Comparison of ENCODE assay signal across 10 cellular contexts in genomic region chr22:36052505-36052941, GRCh38. TPM values are rescaled to one million over a fixed set of nuclear protein-coding genes. Genes with fewer than 3 reads are reported as not detected.
DNase-seq lines count a peak whose midpoint lies in the region; ATAC-seq, FAIRE-seq and TF ChIP-seq lines count a peak whose summit lies in the region.
"Had no signal": no experiment of that assay in that cellular context is flagged by ENCODE, and none has a peak within 500 bp of the region (broad histone marks: within the 10 kb centered on the region; RNA-seq: fewer than 3 reads in every experiment).

No MANE protein-coding gene starts in this region.

- peak; percentile 38 for DNase-seq in activated naive CD4-positive, alpha-beta T cell treated with anti-CD3 and anti-CD28 coated beads for 36 hours
- no peak for DNase-seq in activated naive CD4-positive, alpha-beta T cell treated with anti-CD3 and anti-CD28 coated beads, Interleukin-2, amount 10 ng/mL, durations not matched to agents 7 days and 5 days
- peak; percentile 55 for DNase-seq in RKO (ENCODE audit: low spot score)
- DNase-seq in fibroblast of peridontal ligament (ENCODE audit: extremely low read depth), result peak; percentile 32
- DNase-seq in stomach, result peak; percentile 33
- DNase-seq in D721Med (ENCODE audit: insufficient read length, low spot score), result no peak
- DNase-seq: NCI-H1048 had no signal

- CTCF ChIA-PET in activated naive CD4-positive, alpha-beta T cell treated with anti-CD3 and anti-CD28 coated beads for 36 hours (lab: Charles Lee), result interaction anchor here (0.5 to 1.8 kb wide), 3 partner anchors 13 to 486 kb away, joined by 3 to 16 read pairs (median 3); no protein-coding TSS in a partner anchor
- CTCF ChIA-PET in activated naive CD4-positive, alpha-beta T cell treated with anti-CD3 and anti-CD28 coated beads, Interleukin-2, amount 10 ng/mL, durations not matched to agents 7 days and 5 days (lab: Charles Lee), result interaction anchor here (1.2 to 2.0 kb wide), 2 partner anchors 13 to 16 kb away, joined by 4 to 12 read pairs; no protein-coding TSS in a partner anchor

- H3K4me1 Mint-ChIP-seq in activated naive CD4-positive, alpha-beta T cell treated with anti-CD3 and anti-CD28 coated beads for 36 hours (ENCODE audit: low read depth), result peaks cover 5% of the 10 kb centered on the region
- peaks cover 5% of the 10 kb centered on the region for H3K4me1 Mint-ChIP-seq in activated naive CD4-positive, alpha-beta T cell treated with anti-CD3 and anti-CD28 coated beads, Interleukin-2, amount 10 ng/mL, durations not matched to agents 7 days and 5 days

- ATAC-seq in GM21381 (IDR thresholded peaks at IDR 0.05; ENCODE audit: unreplicated experiment) (no peak), HG03439 (IDR thresholded peaks at IDR 0.05; ENCODE audit: unreplicated experiment) (no peak)

- TF ChIP-seq CTCF in stomach (IDR thresholded peaks at IDR 0.05), result no peak
- no peak for TF ChIP-seq CTCF in D721Med (IDR thresholded peaks at IDR 0.05; ENCODE audit: insufficient read depth, missing control alignments)

- H3K4me1 ChIP-seq in stomach, result peaks cover 0 to 9% (median 0%) of the 10 kb centered on the region in 4 donors

- H3K27ac ChIP-seq in stomach, result peak overlapping the region in 3 of 5 donors; percentile 9 to 44 (median 36)

- no peak for TF ChIP-seq EP300 in stomach (IDR thresholded peaks at IDR 0.05)

- H3K27me3 ChIP-seq in stomach, result no peaks in the 10 kb centered on the region

- intact Hi-C loops in activated naive CD4-positive, alpha-beta T cell treated with anti-CD3 and anti-CD28 coated beads for 36 hours (cut with micrococcal nuclease), result no loop called here
- intact Hi-C loops in stomach (cut with DNase I; ENCODE audit: low total_unique reads), result no loop called here

- no peaks in the 10 kb centered on the region for H3K9me3 Mint-ChIP-seq in activated naive CD4-positive, alpha-beta T cell treated with anti-CD3 and anti-CD28 coated beads for 36 hours
- H3K9me3 Mint-ChIP-seq in activated naive CD4-positive, alpha-beta T cell treated with anti-CD3 and anti-CD28 coated beads, Interleukin-2, amount 10 ng/mL, durations not matched to agents 7 days and 5 days, result no peaks in the 10 kb centered on the region
- H3K9me3 Mint-ChIP-seq: dendritic cell treated with granulocyte-macrophage colony-stimulating factor and Interleukin-4, amounts not matched to agents 40 ng/mL and 50 ng/mL, for 4 days had no signal

- H3K9me3 ChIP-seq in stomach, result no peaks in the 10 kb centered on the region

- peaks cover 4% of the 10 kb centered on the region for H3K27me3 Mint-ChIP-seq in activated naive CD4-positive, alpha-beta T cell treated with anti-CD3 and anti-CD28 coated beads for 36 hours (ENCODE audit: low read depth)
- H3K27me3 Mint-ChIP-seq in activated naive CD4-positive, alpha-beta T cell treated with anti-CD3 and anti-CD28 coated beads, Interleukin-2, amount 10 ng/mL, durations not matched to agents 7 days and 5 days, result peaks cover 31% of the 10 kb centered on the region

- H3K4me3 ChIP-seq in stomach, result no peak overlapping the region

- no peak for TF ChIP-seq POLR2A in stomach (IDR thresholded peaks at IDR 0.05)

- H3K27ac Mint-ChIP-seq in activated naive CD4-positive, alpha-beta T cell treated with anti-CD3 and anti-CD28 coated beads for 36 hours, result no peak overlapping the region
- H3K27ac Mint-ChIP-seq in activated naive CD4-positive, alpha-beta T cell treated with anti-CD3 and anti-CD28 coated beads, Interleukin-2, amount 10 ng/mL, durations not matched to agents 7 days and 5 days, result no peak overlapping the region
- H3K27ac Mint-ChIP-seq: dendritic cell treated with granulocyte-macrophage colony-stimulating factor and Interleukin-4, amounts not matched to agents 40 ng/mL and 50 ng/mL, for 4 days had no signal

- H3K36me3 ChIP-seq in stomach, result no peaks in the 10 kb centered on the region

- no peaks in the 10 kb centered on the region for H3K36me3 Mint-ChIP-seq in activated naive CD4-positive, alpha-beta T cell treated with anti-CD3 and anti-CD28 coated beads for 36 hours (ENCODE audit: low read depth)
- no peaks in the 10 kb centered on the region for H3K36me3 Mint-ChIP-seq in activated naive CD4-positive, alpha-beta T cell treated with anti-CD3 and anti-CD28 coated beads, Interleukin-2, amount 10 ng/mL, durations not matched to agents 7 days and 5 days

- H3K4me3 Mint-ChIP-seq in activated naive CD4-positive, alpha-beta T cell treated with anti-CD3 and anti-CD28 coated beads for 36 hours, result no peak overlapping the region
- no peak overlapping the region for H3K4me3 Mint-ChIP-seq in activated naive CD4-positive, alpha-beta T cell treated with anti-CD3 and anti-CD28 coated beads, Interleukin-2, amount 10 ng/mL, durations not matched to agents 7 days and 5 days
- H3K4me3 Mint-ChIP-seq: dendritic cell treated with granulocyte-macrophage colony-stimulating factor and Interleukin-4, amounts not matched to agents 40 ng/mL and 50 ng/mL, for 4 days had no signal

- no peak for FAIRE-seq in D721Med (lab: Jason Lieb, UNC)

- 72 to 76% (median 73%) methylated on average over 5 of the region's 5 CpGs for WGBS in stomach, 5 donors

RNA-seq across cellular contexts. Expression of gene RBFOX2, which starts 23.9 kb away (rescaled TPM):
- total RNA-seq in activated naive CD4-positive, alpha-beta T cell treated with anti-CD3 and anti-CD28 coated beads for 36 hours, result 1 to 10 TPM; 3.3 to 4.3 TPM
- total RNA-seq in stomach, result 100 to 1,000 TPM in 1 of 5 donors, 10 to 100 TPM in 4; 41.4 to 176 (median 64.9) TPM
- 10 to 100 TPM; 14.9 to 26.6 (median 21.5) TPM for polyA plus RNA-seq in stomach

Comparison
In these comparisons a context has a peak if more than half of its experiments do, and no peak if none do; other contexts are left out.
1. DNase-seq: peak in activated naive CD4-positive, alpha-beta T cell treated with anti-CD3 and anti-CD28 coated beads for 36 hours (single experiment), RKO (single experiment), fibroblast of peridontal ligament (single experiment) and stomach (single experiment); none in activated naive CD4-positive, alpha-beta T cell treated with anti-CD3 and anti-CD28 coated beads, Interleukin-2, amount 10 ng/mL, durations not matched to agents 7 days and 5 days (single experiment) and D721Med (single experiment).
2. RNA of gene RBFOX2, which starts 23.9 kb away (total RNA-seq): 41.4 to 176 TPM in stomach; 3.3 to 4.3 TPM in activated naive CD4-positive, alpha-beta T cell treated with anti-CD3 and anti-CD28 coated beads for 36 hours; every median in the first group is over 4 times any median in the second.